Comparison of ENCODE assay signal across 10 cellular contexts in genomic region chr13:51396352-51396751, GRCh38. TPM values are rescaled to one million over a fixed set of nuclear protein-coding genes. Genes with fewer than 3 reads are reported as not detected.
DNase-seq lines count a peak whose midpoint lies in the region; ATAC-seq, FAIRE-seq and TF ChIP-seq lines count a peak whose summit lies in the region.
"Had no signal": no experiment of that assay in that cellular context is flagged by ENCODE, and none has a peak within 500 bp of the region (broad histone marks: within the 10 kb centered on the region; RNA-seq: fewer than 3 reads in every experiment).

No MANE protein-coding gene starts in this region.

- H3K36me3 Mint-ChIP-seq in activated T-cell treated with anti-CD3 and anti-CD28 coated beads, Interleukin-2, amount 50 U/mL, for 24 hours (ENCODE audit: low read depth) = peaks cover 60% of the 10 kb centered on the region
- H3K36me3 Mint-ChIP-seq in activated T-cell treated with anti-CD3 and anti-CD28 coated beads, Interleukin-2, amount 50 U/mL, for 4 hours (ENCODE audit: insufficient read depth) = peaks cover 30% of the 10 kb centered on the region
- H3K36me3 Mint-ChIP-seq in astrocyte (ENCODE audit: low read depth, unreplicated experiment) = peaks cover 7% of the 10 kb centered on the region
- H3K36me3 Mint-ChIP-seq in stimulated activated naive CD8-positive, alpha-beta T cell treated with anti-CD3 and anti-CD28 coated beads, Interleukin-15, Interleukin-2, amounts not matched to agents 100 ng/mL and 50 ng/mL, for 24 hours (ENCODE audit: low read depth) = peaks cover 55% of the 10 kb centered on the region

- no peak overlapping the region for H3K9ac ChIP-seq in astrocyte (ENCODE audit: low read length)

- H3K27me3 ChIP-seq in astrocyte (ENCODE audit: insufficient read depth, low read length) = no peaks in the 10 kb centered on the region

- H3K9me3 Mint-ChIP-seq in activated T-cell treated with anti-CD3 and anti-CD28 coated beads, Interleukin-2, amount 50 U/mL, for 24 hours = no peaks in the 10 kb centered on the region
- H3K9me3 Mint-ChIP-seq in activated T-cell treated with anti-CD3 and anti-CD28 coated beads, Interleukin-2, amount 50 U/mL, for 4 hours = no peaks in the 10 kb centered on the region
- no peaks in the 10 kb centered on the region for H3K9me3 Mint-ChIP-seq in astrocyte (ENCODE audit: unreplicated experiment)
- no peaks in the 10 kb centered on the region for H3K9me3 Mint-ChIP-seq in stimulated activated naive CD8-positive, alpha-beta T cell treated with anti-CD3 and anti-CD28 coated beads, Interleukin-15, Interleukin-2, amounts not matched to agents 100 ng/mL and 50 ng/mL, for 24 hours

- H3K4me2 ChIP-seq in astrocyte (ENCODE audit: low read length) = no peak overlapping the region

- DNase-seq in activated T-cell treated with anti-CD3 and anti-CD28 coated beads, Interleukin-2, amount 50 U/mL, for 24 hours = no peak
- DNase-seq in activated T-cell treated with anti-CD3 and anti-CD28 coated beads, Interleukin-2, amount 50 U/mL, for 4 hours = no peak
- DNase-seq in astrocyte (ENCODE audit: low read depth) (no peak), NCI-H510A (lab: John Stamatoyannopoulos, UW) (no peak), NCI-H1436 treated with DMSO at 0.1 percent for 48 hours (lab: John Stamatoyannopoulos, UW) (no peak), iPS-NIHi11 (ENCODE audit: low spot score) (no peak)

- peaks cover 87% of the 10 kb centered on the region for H4K20me1 ChIP-seq in astrocyte (ENCODE audit: insufficient read depth, low read length)

- H3K27ac ChIP-seq in astrocyte (ENCODE audit: low read depth, low read length) = no peak overlapping the region

- H3K9me3 ChIP-seq in astrocyte (ENCODE audit: insufficient read depth, low read depth, low read length) = no peaks in the 10 kb centered on the region

- peaks cover 4% of the 10 kb centered on the region for H3K36me3 ChIP-seq in astrocyte (ENCODE audit: insufficient read depth, low read length)

- ATAC-seq in activated T-cell treated with anti-CD3 and anti-CD28 coated beads, Interleukin-2, amount 50 U/mL, for 4 hours = no peak
- peak; percentile 76 for ATAC-seq in HG03442 (IDR thresholded peaks at IDR 0.05; ENCODE audit: unreplicated experiment)

- H3K4me3 Mint-ChIP-seq in activated T-cell treated with anti-CD3 and anti-CD28 coated beads, Interleukin-2, amount 50 U/mL, for 24 hours = no peak overlapping the region
- no peak overlapping the region for H3K4me3 Mint-ChIP-seq in activated T-cell treated with anti-CD3 and anti-CD28 coated beads, Interleukin-2, amount 50 U/mL, for 4 hours
- no peak overlapping the region for H3K4me3 Mint-ChIP-seq in astrocyte (ENCODE audit: unreplicated experiment)
- no peak overlapping the region for H3K4me3 Mint-ChIP-seq in stimulated activated naive CD8-positive, alpha-beta T cell treated with anti-CD3 and anti-CD28 coated beads, Interleukin-15, Interleukin-2, amounts not matched to agents 100 ng/mL and 50 ng/mL, for 24 hours

- no peak overlapping the region for H3K4me3 ChIP-seq in astrocyte (ENCODE audit: insufficient read depth, low read depth, low read length)

- H3K27me3 Mint-ChIP-seq in activated T-cell treated with anti-CD3 and anti-CD28 coated beads, Interleukin-2, amount 50 U/mL, for 24 hours = no peaks in the 10 kb centered on the region
- H3K27me3 Mint-ChIP-seq in activated T-cell treated with anti-CD3 and anti-CD28 coated beads, Interleukin-2, amount 50 U/mL, for 4 hours (ENCODE audit: low read depth) = no peaks in the 10 kb centered on the region
- no peaks in the 10 kb centered on the region for H3K27me3 Mint-ChIP-seq in astrocyte (ENCODE audit: low read depth, unreplicated experiment)
- H3K27me3 Mint-ChIP-seq in stimulated activated naive CD8-positive, alpha-beta T cell treated with anti-CD3 and anti-CD28 coated beads, Interleukin-15, Interleukin-2, amounts not matched to agents 100 ng/mL and 50 ng/mL, for 24 hours = no peaks in the 10 kb centered on the region

- H3K79me2 ChIP-seq in astrocyte (ENCODE audit: insufficient read depth, low read length) = peaks cover 92% of the 10 kb centered on the region

- no peak for FAIRE-seq in astrocyte (lab: Jason Lieb, UNC)
- FAIRE-seq: HTR-8/SVneo had no signal

- H3K4me1 ChIP-seq in astrocyte (ENCODE audit: insufficient read depth, low read length) = peaks cover 6% of the 10 kb centered on the region

- H3K27ac Mint-ChIP-seq in activated T-cell treated with anti-CD3 and anti-CD28 coated beads, Interleukin-2, amount 50 U/mL, for 24 hours = peak overlapping the region; percentile 27
- peak overlapping the region; percentile 68 for H3K27ac Mint-ChIP-seq in astrocyte (ENCODE audit: unreplicated experiment)
- H3K27ac Mint-ChIP-seq in stimulated activated naive CD8-positive, alpha-beta T cell treated with anti-CD3 and anti-CD28 coated beads, Interleukin-15, Interleukin-2, amounts not matched to agents 100 ng/mL and 50 ng/mL, for 24 hours = peak overlapping the region; percentile 83

- TF ChIP-seq CTCF in astrocyte (IDR thresholded peaks at IDR 0.05; ENCODE audit: insufficient read depth, low read depth, low read length) = no peak

- peaks cover 60% of the 10 kb centered on the region for H3K4me1 Mint-ChIP-seq in activated T-cell treated with anti-CD3 and anti-CD28 coated beads, Interleukin-2, amount 50 U/mL, for 24 hours (ENCODE audit: low read depth)
- peaks cover 44% of the 10 kb centered on the region for H3K4me1 Mint-ChIP-seq in activated T-cell treated with anti-CD3 and anti-CD28 coated beads, Interleukin-2, amount 50 U/mL, for 4 hours (ENCODE audit: low read depth)
- H3K4me1 Mint-ChIP-seq in astrocyte (ENCODE audit: low read depth, unreplicated experiment) = peaks cover 14% of the 10 kb centered on the region
- H3K4me1 Mint-ChIP-seq in stimulated activated naive CD8-positive, alpha-beta T cell treated with anti-CD3 and anti-CD28 coated beads, Interleukin-15, Interleukin-2, amounts not matched to agents 100 ng/mL and 50 ng/mL, for 24 hours (ENCODE audit: low read depth) = peaks cover 34% of the 10 kb centered on the region

- no peak overlapping the region for H2AFZ ChIP-seq in astrocyte (ENCODE audit: low read depth, low read length)

RNA-seq across cellular contexts. Expression of gene INTS6, which starts 56.5 kb away (rescaled TPM):
- total RNA-seq in activated T-cell treated with anti-CD3 and anti-CD28 coated beads, Interleukin-2, amount 50 U/mL, for 4 hours = 10 to 100 TPM; 44.7 to 61.0 (median 54.0) TPM
- total RNA-seq in astrocyte = 47.6 and 47.9 TPM in 2 replicates

RNA-seq across cellular contexts. Expression of gene SERPINE3, which starts 56.9 kb away (rescaled TPM):
- not detected for total RNA-seq in activated T-cell treated with anti-CD3 and anti-CD28 coated beads, Interleukin-2, amount 50 U/mL, for 4 hours
- not detected in 2 replicates for total RNA-seq in astrocyte
- total RNA-seq: kidney epithelial cell had no signal

Comparison
In these comparisons a context has a peak if more than half of its experiments do, and no peak if none do; other contexts are left out.
1. H3K27ac Mint-ChIP-seq: peak in every context shown above with its lines; median percentile 83 in stimulated activated naive CD8-positive, alpha-beta T cell treated with anti-CD3 and anti-CD28 coated beads, Interleukin-15, Interleukin-2, amounts not matched to agents 100 ng/mL and 50 ng/mL, for 24 hours; 68 in astrocyte; 27 in activated T-cell treated with anti-CD3 and anti-CD28 coated beads, Interleukin-2, amount 50 U/mL, for 24 hours.